In genomic region chr1:39398278-39399010, GRCh38 we compare ENCODE assay signal across 8 cellular contexts.
DNase-seq lines count a peak whose midpoint lies in the region; ATAC-seq and TF ChIP-seq lines count a peak whose summit lies in the region.

No MANE protein-coding gene starts in this region.

- DNase-seq in Right ventricle myocardium inferior (ENCODE audit: missing footprints) (peak; percentile 71), cardiac septum (ENCODE audit: low spot score) (no peak), RWPE1 (ENCODE audit: low spot score) (peak; percentile 96), body of pancreas (peak; percentile 55 to 80 (median 65)), kidney epithelial cell (ENCODE audit: low read depth) (peak; percentile 99), NCI-H748 treated with DMSO at 0.1 percent for 48 hours (lab: John Stamatoyannopoulos, UW) (no peak), activated gamma-delta T cell (lab: John Stamatoyannopoulos, UW) (no peak)
- DNase-seq in stimulated activated CD4-positive, alpha-beta T cell treated with anti-CD3 and anti-CD28 coated beads, Interleukin-12 subunit alpha, Interleukin-12 subunit beta, amount 100 ng/mL, for 48 hours (ENCODE audit: low read depth in 2 of 3, low spot score in 1 of 3), result peak; percentile 19 to 34 (median 21)

- no peak overlapping the region for H3K4me3 ChIP-seq in body of pancreas
- no peak overlapping the region for H3K4me3 ChIP-seq in kidney epithelial cell (ENCODE audit: low read depth, low read length)

- TF ChIP-seq POLR2A in body of pancreas (IDR thresholded peaks at IDR 0.05), result peak in 1 of 3 donors; percentile 12

- peaks cover 57% of the 10 kb centered on the region for H3K4me1 ChIP-seq in body of pancreas

- intact Hi-C loops in Right ventricle myocardium inferior (cut with DNase I) (no loop called here), cardiac septum (cut with DNase I) (no loop called here), body of pancreas (cut with DNase I) (no loop called here)

- WGBS in body of pancreas, 2 donors, result 36 to 38% methylated on average over 6 of the region's 6 CpGs

- TF ChIP-seq CTCF in RWPE1 (conservative IDR thresholded peaks at IDR 0.05; ENCODE audit: low read depth) (no peak), body of pancreas (IDR thresholded peaks at IDR 0.05) (peak in 3 of 7 experiments; percentile 10 to 22 (median 13)), kidney epithelial cell (IDR thresholded peaks at IDR 0.05; ENCODE audit: insufficient read depth, low read length, poor library complexity, severe bottlenecking) (peak; percentile 13)

- ATAC-seq in Right ventricle myocardium inferior (peak; percentile 83), body of pancreas (peak; percentile 76)

- H3K36me3 ChIP-seq in body of pancreas (replicated peaks in 1 of 2; ENCODE audit: insufficient read depth in 1 of 2, low read depth in 2 of 2) (no peaks in the 10 kb centered on the region), kidney epithelial cell (ENCODE audit: control insufficient read depth, insufficient read depth, low read length) (no peaks in the 10 kb centered on the region)

- POLR2A ChIA-PET in RWPE1 (lab: Yijun Ruan, JAX; ENCODE audit: low non-redundant PET), result interaction anchor here (0.6 kb wide), 1 partner anchor 532 kb away, joined by 4 read pairs; no protein-coding TSS in a partner anchor

- H3K27ac ChIP-seq in RWPE1 (peak overlapping the region; percentile 89), body of pancreas (peak overlapping the region; percentile 46 to 85 (median 73))

- H3K27me3 ChIP-seq in body of pancreas (no peaks in the 10 kb centered on the region), kidney epithelial cell (ENCODE audit: control insufficient read depth, insufficient read depth, low read length) (no peaks in the 10 kb centered on the region)

- no peaks in the 10 kb centered on the region for H3K9me3 ChIP-seq in body of pancreas

- CTCF ChIA-PET in RWPE1 (lab: Yijun Ruan, JAX), result interaction anchor here (0.7 to 2.0 kb wide), 4 partner anchors 12 to 285 kb away, joined by 3 to 5 read pairs (median 3); no protein-coding TSS in a partner anchor

Comparison
In these comparisons a context has a peak if more than half of its experiments do, and no peak if none do; other contexts are left out.
1. DNase-seq: peak in Right ventricle myocardium inferior (single experiment), RWPE1 (single experiment), body of pancreas (4 of 4), kidney epithelial cell (single experiment) and stimulated activated CD4-positive, alpha-beta T cell treated with anti-CD3 and anti-CD28 coated beads, Interleukin-12 subunit alpha, Interleukin-12 subunit beta, amount 100 ng/mL, for 48 hours (3 of 3); none in cardiac septum (single experiment), NCI-H748 treated with DMSO at 0.1 percent for 48 hours (single experiment) and activated gamma-delta T cell (single experiment).